8 cellular contexts compared by ENCODE assay signal in genomic region chr2:218671077-218671653, GRCh38. TPM values are rescaled to one million over a fixed set of nuclear protein-coding genes. Genes with fewer than 3 reads are reported as not detected.
DNase-seq lines count a peak whose midpoint lies in the region; ATAC-seq and TF ChIP-seq lines count a peak whose summit lies in the region.

No MANE protein-coding gene starts in this region.

- no peak for TF ChIP-seq CTCF in tibial artery (IDR thresholded peaks at IDR 0.05)

- H3K4me3 Mint-ChIP-seq in activated naive CD8-positive, alpha-beta T cell treated with anti-CD3 and anti-CD28 coated beads, Interleukin-2, amount 10 ng/mL, durations not matched to agents 7 days and 5 days = peak overlapping the region; percentile 97

- intact Hi-C loops in left colon (cut with DNase I, micrococcal nuclease) (no loop called here), tibial artery (cut with DNase I; ENCODE audit: low total_unique reads) (no loop called here)

- no peaks in the 10 kb centered on the region for H3K27me3 Mint-ChIP-seq in activated naive CD8-positive, alpha-beta T cell treated with anti-CD3 and anti-CD28 coated beads, Interleukin-2, amount 10 ng/mL, durations not matched to agents 7 days and 5 days

- POLR2A ChIA-PET in activated naive CD8-positive, alpha-beta T cell treated with anti-CD3 and anti-CD28 coated beads, Interleukin-2, amount 10 ng/mL, durations not matched to agents 7 days and 5 days (lab: Charles Lee) = interaction anchor here (0.5 to 3.9 kb wide), 4 partner anchors 11 to 381 kb away, joined by 3 to 53 read pairs (median 4); partner anchors contain the start of genes BCS1L and ZNF142

- H3K36me3 Mint-ChIP-seq in activated naive CD8-positive, alpha-beta T cell treated with anti-CD3 and anti-CD28 coated beads, Interleukin-2, amount 10 ng/mL, durations not matched to agents 7 days and 5 days = no peaks in the 10 kb centered on the region

- peak overlapping the region; percentile 71 to 80 for H3K27ac ChIP-seq in tibial artery

- H3K4me1 Mint-ChIP-seq in activated naive CD8-positive, alpha-beta T cell treated with anti-CD3 and anti-CD28 coated beads, Interleukin-2, amount 10 ng/mL, durations not matched to agents 7 days and 5 days = peaks cover 15% of the 10 kb centered on the region

- no peaks in the 10 kb centered on the region for H3K9me3 Mint-ChIP-seq in activated naive CD8-positive, alpha-beta T cell treated with anti-CD3 and anti-CD28 coated beads, Interleukin-2, amount 10 ng/mL, durations not matched to agents 7 days and 5 days

- H3K27me3 ChIP-seq in tibial artery = no peaks in the 10 kb centered on the region

- peak overlapping the region; percentile 91 for H3K27ac Mint-ChIP-seq in activated naive CD8-positive, alpha-beta T cell treated with anti-CD3 and anti-CD28 coated beads, Interleukin-2, amount 10 ng/mL, durations not matched to agents 7 days and 5 days

- DNase-seq in CD1c-positive myeloid dendritic cell (ENCODE audit: extremely low spot score) (peak; percentile 12), left colon (no peak), tibial artery (no peak), NCI-H2107 (lab: John Stamatoyannopoulos, UW) (no peak), T-helper 9 cell (no peak)
- no peak for DNase-seq in activated naive CD8-positive, alpha-beta T cell treated with anti-CD3 and anti-CD28 coated beads, Interleukin-2, amount 10 ng/mL, durations not matched to agents 7 days and 5 days

- H3K4me1 ChIP-seq in tibial artery = peaks cover 0 to 18% (median 14%) of the 10 kb centered on the region in 4 donors

- ATAC-seq in HG03196 (IDR thresholded peaks at IDR 0.05; ENCODE audit: unreplicated experiment) = peak; percentile 1
- ATAC-seq in activated naive CD8-positive, alpha-beta T cell treated with anti-CD3 and anti-CD28 coated beads, Interleukin-2, amount 10 ng/mL, durations not matched to agents 7 days and 5 days (ENCODE audit: low read depth) = no peak
- ATAC-seq in left colon = peak; percentile 64
- no peak for ATAC-seq in GM18519 (IDR thresholded peaks at IDR 0.05; ENCODE audit: low FRiP score, unreplicated experiment)

- peaks cover 26 to 45% (median 30%) of the 10 kb centered on the region in 3 donors for H3K36me3 ChIP-seq in tibial artery

- H3K9me3 ChIP-seq in tibial artery = no peaks in the 10 kb centered on the region

- H3K4me3 ChIP-seq in tibial artery = peak overlapping the region; percentile 64 to 75

RNA-seq across cellular contexts. Expression of gene RNF25, which starts 0.6 kb away (rescaled TPM):
- 10 to 100 TPM; 21.9 to 30.9 TPM for total RNA-seq in activated naive CD8-positive, alpha-beta T cell treated with anti-CD3 and anti-CD28 coated beads, Interleukin-2, amount 10 ng/mL, durations not matched to agents 7 days and 5 days
- 10 to 100 TPM; 14.6 to 14.9 TPM for total RNA-seq in left colon

RNA-seq across cellular contexts. Expression of gene STK36, which starts 0.7 kb away (rescaled TPM):
- total RNA-seq in activated naive CD8-positive, alpha-beta T cell treated with anti-CD3 and anti-CD28 coated beads, Interleukin-2, amount 10 ng/mL, durations not matched to agents 7 days and 5 days = 10 to 100 TPM; 19.9 to 20.1 TPM
- 10 to 100 TPM; 21.3 to 25.6 TPM for total RNA-seq in left colon

RNA-seq across cellular contexts. Expression of gene BCS1L, which starts 11.7 kb away (rescaled TPM):
- 10 to 100 TPM; 46.7 to 49.3 TPM for total RNA-seq in activated naive CD8-positive, alpha-beta T cell treated with anti-CD3 and anti-CD28 coated beads, Interleukin-2, amount 10 ng/mL, durations not matched to agents 7 days and 5 days
- total RNA-seq in left colon = 10 to 100 TPM; 29.5 to 30.2 TPM

RNA-seq across cellular contexts. Expression of gene ZNF142, which starts 11.7 kb away (rescaled TPM):
- total RNA-seq in activated naive CD8-positive, alpha-beta T cell treated with anti-CD3 and anti-CD28 coated beads, Interleukin-2, amount 10 ng/mL, durations not matched to agents 7 days and 5 days = 10 to 100 TPM; 48.6 TPM
- 10 to 100 TPM; 17.9 to 19.5 TPM for total RNA-seq in left colon

RNA-seq across cellular contexts. Expression of gene TTLL4, which starts 39.5 kb away (rescaled TPM):
- 10 to 100 TPM; 24.1 to 26.2 TPM for total RNA-seq in activated naive CD8-positive, alpha-beta T cell treated with anti-CD3 and anti-CD28 coated beads, Interleukin-2, amount 10 ng/mL, durations not matched to agents 7 days and 5 days
- 10 to 100 TPM; 17.6 to 25.4 TPM for total RNA-seq in left colon

Comparison
In these comparisons a context has a peak if more than half of its experiments do, and no peak if none do; other contexts are left out.
1. ATAC-seq: peak in HG03196 (single experiment) and left colon (single experiment); none in activated naive CD8-positive, alpha-beta T cell treated with anti-CD3 and anti-CD28 coated beads, Interleukin-2, amount 10 ng/mL, durations not matched to agents 7 days and 5 days (single experiment) and GM18519 (single experiment).